In the genomic region with DNA sequence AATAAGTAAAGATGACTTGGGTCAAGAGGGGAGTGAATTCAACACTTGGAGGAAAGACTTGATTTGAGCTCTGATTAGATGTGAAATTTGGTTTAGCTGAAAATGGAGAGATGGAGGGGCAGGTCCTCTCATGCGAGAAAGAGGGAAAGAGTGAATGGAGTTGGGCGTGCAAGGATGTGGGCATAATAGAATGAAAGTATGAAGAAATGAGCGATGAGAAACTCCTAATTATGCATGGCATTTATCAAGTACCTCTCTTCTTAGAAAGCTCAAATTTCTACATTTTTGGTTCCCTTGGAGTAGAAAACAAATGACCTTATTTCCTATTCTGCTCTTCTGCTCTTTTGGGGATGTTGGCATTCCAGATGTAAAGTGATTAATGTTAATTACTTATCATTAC, we compare ENCODE assay signal across 17 cellular contexts.
A peak's percentile ranks its signal among the peaks of the same experiment; 100 is the strongest.
DNase-seq lines count a peak whose midpoint lies in the region; ATAC-seq and TF ChIP-seq lines count a peak whose summit lies in the region.
"Had no signal": no experiment of that assay in that cellular context is flagged by ENCODE, and none has a peak within 500 bp of the region (broad histone marks: within the 10 kb centered on the region; RNA-seq: fewer than 3 reads in every experiment).

No MANE protein-coding gene starts in this region.

- POLR2A ChIA-PET in PC-9 (lab: Charles Lee; ENCODE audit: unreplicated experiment) = interaction anchor here (0.6 kb wide), 1 partner anchor 1028 kb away, joined by 3 read pairs; no protein-coding TSS in a partner anchor

- no peaks in the 10 kb centered on the region for H3K27me3 Mint-ChIP-seq in stimulated activated naive CD8-positive, alpha-beta T cell treated with anti-CD3 and anti-CD28 coated beads, Interleukin-15, amount 100 ng/mL, for 72 hours
- H3K27me3 Mint-ChIP-seq: memory B cell had no signal

- peak overlapping the region in 1 of 2 donors; percentile 1 for H3K27ac Mint-ChIP-seq in stimulated activated naive CD8-positive, alpha-beta T cell treated with anti-CD3 and anti-CD28 coated beads, Interleukin-15, amount 100 ng/mL, for 72 hours
- H3K27ac Mint-ChIP-seq: activated CD4-positive, alpha-beta T cell treated with anti-CD3 and anti-CD28 coated beads for 36 hours; memory B cell had no signal

- ATAC-seq in stimulated activated naive CD8-positive, alpha-beta T cell treated with anti-CD3 and anti-CD28 coated beads, Interleukin-15, amount 100 ng/mL, for 72 hours = no peak
- ATAC-seq in esophagus mucosa = no peak
- ATAC-seq: activated CD4-positive, alpha-beta T cell treated with anti-CD3 and anti-CD28 coated beads for 36 hours had no signal

- no TSS peak for BruUV-seq in PC-9 (replicated peaks; lab: Mats Ljungman, UMichigan)

- H3K18ac ChIP-seq in trophoblast cell (ENCODE audit: low read length) = no peak overlapping the region

- intact Hi-C loops in PC-9 (cut with micrococcal nuclease; ENCODE audit: unreplicated experiment) = no loop called here

- peaks cover 44% of the 10 kb centered on the region for H3F3A ChIP-seq in PC-9 (ENCODE audit: insufficient read depth, low read depth)

- no peak overlapping the region for H3K14ac ChIP-seq in trophoblast cell (ENCODE audit: low read length)

- H2BK120ac ChIP-seq in trophoblast cell (ENCODE audit: insufficient read depth, low read length, poor library complexity) = no peak overlapping the region

- WGBS in trophoblast cell (ENCODE audit: extremely low coverage, insufficient coverage, insufficient read length) = no CpG with 5 or more reads among the region's 3 CpGs

- CTCF ChIA-PET in PC-9 (lab: Charles Lee) = no interaction called here

- no peak overlapping the region for H3K4me3 ChIP-seq in PC-9
- no peak overlapping the region for H3K4me3 ChIP-seq in fibroblast of pulmonary artery (replicated peaks; ENCODE audit: low read depth, low read length)
- no peak overlapping the region for H3K4me3 ChIP-seq in trophoblast cell (ENCODE audit: low read depth, low read length)

- H4K12ac ChIP-seq in trophoblast cell (ENCODE audit: low read depth, low read length) = no peak overlapping the region

- H3K79me2 ChIP-seq in PC-9 (ENCODE audit: low read depth) = peaks cover 51% of the 10 kb centered on the region
- H3K79me2 ChIP-seq in trophoblast cell (ENCODE audit: control insufficient read depth, insufficient read depth, low read length, poor library complexity) = no peaks in the 10 kb centered on the region

- H3K4me1 ChIP-seq in ES-I3 (ENCODE audit: insufficient read depth, low read length) = peaks cover 45% of the 10 kb centered on the region
- H3K4me1 ChIP-seq in PC-9 (replicated peaks; ENCODE audit: insufficient read depth) = peaks cover 69% of the 10 kb centered on the region
- peaks cover 2 to 4% of the 10 kb centered on the region in 2 experiments for H3K4me1 ChIP-seq in trophoblast cell (ENCODE audit: control insufficient read depth in 1 of 2, insufficient read depth in 2 of 2, low read length in 2 of 2)
- H3K4me1 ChIP-seq: BE2C had no signal

- H3K9me3 ChIP-seq in ES-I3 (ENCODE audit: control insufficient read depth, insufficient read depth, low read length) (no peaks in the 10 kb centered on the region), PC-9 (ENCODE audit: insufficient read depth, low read depth) (no peaks in the 10 kb centered on the region), trophoblast cell (ENCODE audit: insufficient read depth, low read depth, low read length) (no peaks in the 10 kb centered on the region)
- H3K9me3 ChIP-seq: BE2C had no signal

- TF ChIP-seq CTCF in PC-9 (conservative IDR thresholded peaks at IDR 0.05) = no peak
- TF ChIP-seq CTCF in fibroblast of pulmonary artery (IDR thresholded peaks at IDR 0.05; ENCODE audit: low read length, missing control alignments) = no peak

- no peak overlapping the region for H3K23ac ChIP-seq in trophoblast cell (ENCODE audit: low read length)

- no peak overlapping the region for H2BK5ac ChIP-seq in trophoblast cell (ENCODE audit: low read depth, low read length, poor library complexity)

- H3K27ac ChIP-seq in PC-9 (peak overlapping the region; percentile 95), trophoblast cell (ENCODE audit: low read depth, low read length) (peak overlapping the region; percentile 22)

- no peaks in the 10 kb centered on the region for H3K36me3 ChIP-seq in ES-I3 (ENCODE audit: insufficient read depth, low read length)
- peaks cover 8% of the 10 kb centered on the region; the same call in 1 of the 2 replicates for H3K36me3 ChIP-seq in PC-9 (ENCODE audit: low read depth)
- no peaks in the 10 kb centered on the region for H3K36me3 ChIP-seq in trophoblast cell (ENCODE audit: control insufficient read depth in 1 of 2, insufficient read depth in 2 of 2, low read length in 2 of 2)
- H3K36me3 ChIP-seq: BE2C had no signal

- H2BK12ac ChIP-seq in trophoblast cell (ENCODE audit: low read length) = no peak overlapping the region

- no peak overlapping the region for H4K91ac ChIP-seq in trophoblast cell (ENCODE audit: low read depth, low read length)

- DNase-seq in PC-9 (no peak), fibroblast of pulmonary artery (ENCODE audit: low read depth) (peak; percentile 6), trophoblast cell (peak in 1 of 2 donors; percentile 56)
- DNase-seq in stimulated activated naive CD8-positive, alpha-beta T cell treated with anti-CD3 and anti-CD28 coated beads, Interleukin-15, amount 100 ng/mL, for 72 hours = no peak
- no peak for DNase-seq in stimulated activated CD4-positive, alpha-beta T cell treated with anti-CD3 and anti-CD28 coated beads, Interleukin-4, amount 100 ng/mL, for 1 hour
- DNase-seq: activated CD4-positive, alpha-beta T cell treated with anti-CD3 and anti-CD28 coated beads for 36 hours; activated naive CD4-positive, alpha-beta T cell treated with Interleukin-2 at 50 U/mL for 16 hours; BE2C; GF-D8; KG1; NCI-H1048; NCI-H2081 treated with DMSO at 0.1 percent for 48 hours; OCI-M1; stimulated activated CD4-positive, alpha-beta T cell treated with anti-CD3 and anti-CD28 coated beads, Interleukin-2, amount 100 ng/mL, for 24 hours had no signal

- no peaks in the 10 kb centered on the region for H4K20me1 ChIP-seq in PC-9 (ENCODE audit: insufficient read depth)

- H3K9ac ChIP-seq in ES-I3 (ENCODE audit: low read depth, low read length) (peak overlapping the region; percentile 13; the same call in 1 of the 2 replicates), trophoblast cell (ENCODE audit: low read length) (no peak overlapping the region)

- H2AFZ ChIP-seq in PC-9 = no peak overlapping the region
- H2AFZ ChIP-seq in trophoblast cell (ENCODE audit: insufficient read depth, low read length, poor library complexity) = no peak overlapping the region

- no peak overlapping the region for H3K4me3 Mint-ChIP-seq in stimulated activated naive CD8-positive, alpha-beta T cell treated with anti-CD3 and anti-CD28 coated beads, Interleukin-15, amount 100 ng/mL, for 72 hours
- H3K4me3 Mint-ChIP-seq: activated CD4-positive, alpha-beta T cell treated with anti-CD3 and anti-CD28 coated beads for 36 hours; memory B cell had no signal

- no peaks in the 10 kb centered on the region for H3K9me2 ChIP-seq in PC-9 (ENCODE audit: insufficient read depth)

- no peaks in the 10 kb centered on the region for H3K9me3 Mint-ChIP-seq in stimulated activated naive CD8-positive, alpha-beta T cell treated with anti-CD3 and anti-CD28 coated beads, Interleukin-15, amount 100 ng/mL, for 72 hours
- H3K9me3 Mint-ChIP-seq: memory B cell had no signal

- peaks cover 36% of the 10 kb centered on the region for H3K4me1 Mint-ChIP-seq in stimulated activated naive CD8-positive, alpha-beta T cell treated with anti-CD3 and anti-CD28 coated beads, Interleukin-15, amount 100 ng/mL, for 72 hours
- H3K4me1 Mint-ChIP-seq: memory B cell had no signal

- no peak overlapping the region for H2AK5ac ChIP-seq in trophoblast cell (ENCODE audit: low read length)

- no peaks in the 10 kb centered on the region for H3K27me3 ChIP-seq in PC-9 (ENCODE audit: insufficient read depth, low read depth)
- no peaks in the 10 kb centered on the region for H3K27me3 ChIP-seq in trophoblast cell (ENCODE audit: insufficient read depth, low read length)
- H3K27me3 ChIP-seq: BE2C had no signal

- H3K79me1 ChIP-seq in trophoblast cell (ENCODE audit: low read length) = no peaks in the 10 kb centered on the region

- no peak overlapping the region for H4K8ac ChIP-seq in trophoblast cell (ENCODE audit: low read depth, low read length)

- no peak overlapping the region for H3K4ac ChIP-seq in trophoblast cell (ENCODE audit: low read depth, low read length)

- H3K4me2 ChIP-seq in PC-9 (peak overlapping the region; percentile 66), trophoblast cell (ENCODE audit: low read length) (no peak overlapping the region)
